Comparison of ENCODE assay signal across 23 cellular contexts in genomic region chr5:33579163-33579562, GRCh38.
"Had no signal": no experiment of that assay in that cellular context is flagged by ENCODE, and none has a peak within 500 bp of the region (broad histone marks: within the 10 kb centered on the region; RNA-seq: fewer than 3 reads in every experiment).

No MANE protein-coding gene starts in this region.

- H3K9me3 ChIP-seq: colonic mucosa, esophagus muscularis mucosa, esophagus squamous epithelium, gastrocnemius medialis, gastroesophageal sphincter, heart left ventricle had no signal

- H3K27ac ChIP-seq: colonic mucosa, coronary artery, dorsolateral prefrontal cortex, epithelial cell of prostate, esophagus muscularis mucosa, esophagus squamous epithelium, foreskin keratinocyte, gastrocnemius medialis, gastroesophageal sphincter, heart left ventricle had no signal

- H3K4me3 ChIP-seq: colonic mucosa, coronary artery, dorsolateral prefrontal cortex, esophagus muscularis mucosa, esophagus squamous epithelium, gastrocnemius medialis, gastroesophageal sphincter, heart left ventricle, heart right ventricle had no signal

- H3K4me1 ChIP-seq: colonic mucosa, esophagus muscularis mucosa, esophagus squamous epithelium, foreskin keratinocyte, gastrocnemius medialis, gastroesophageal sphincter had no signal

- ATAC-seq: effector memory CD8-positive, alpha-beta T cell; esophagus mucosa; foreskin keratinocyte; gastrocnemius medialis; gastroesophageal sphincter; heart left ventricle; heart right ventricle had no signal

- DNase-seq: colonic mucosa; cortex of kidney; dorsolateral prefrontal cortex; effector CD4-positive, alpha-beta T cell; effector CD8-positive, alpha-beta T cell; effector memory CD4-positive, alpha-beta T cell; effector memory CD8-positive, alpha-beta T cell; endodermal cell; erythroblast; esophagus squamous epithelium; foreskin fibroblast; foreskin keratinocyte; foreskin melanocyte; gastrocnemius medialis; glutamatergic neuron; head of caudate nucleus; heart left ventricle; heart right ventricle had no signal

- H3K27me3 ChIP-seq: colonic mucosa, esophagus muscularis mucosa, esophagus squamous epithelium, foreskin keratinocyte, gastrocnemius medialis, gastroesophageal sphincter, heart left ventricle, heart right ventricle had no signal

- H3K36me3 ChIP-seq: colonic mucosa, esophagus squamous epithelium, gastrocnemius medialis, heart left ventricle, heart right ventricle had no signal
